ENCODE assay signal across 8 cellular contexts in genomic region chrX:21881881-21882574, GRCh38.
"Had no signal": no experiment of that assay in that cellular context is flagged by ENCODE, and none has a peak within 500 bp of the region (broad histone marks: within the 10 kb centered on the region; RNA-seq: fewer than 3 reads in every experiment).

No MANE protein-coding gene starts in this region.

- H3K9me3 ChIP-seq: HAP-1 had no signal

- DNase-seq: GM23248, GOT3, H7, HFFc6, IMR-90 had no signal

- H3K9ac ChIP-seq: GM23248 had no signal

- H3K4me3 ChIP-seq: GM23248, HAP-1, K562 had no signal

- ATAC-seq: HCT116, K562 had no signal

- H3K9me3 Mint-ChIP-seq: HFFc6 had no signal

- H3K27ac ChIP-seq: GM23248 had no signal

- H2AFZ ChIP-seq: GM23248 had no signal

- H3K27ac Mint-ChIP-seq: HFFc6 had no signal

- FAIRE-seq: K562 had no signal

- H3K4me3 Mint-ChIP-seq: HFFc6 had no signal
